7 cellular contexts compared by ENCODE assay signal in the genomic region with DNA sequence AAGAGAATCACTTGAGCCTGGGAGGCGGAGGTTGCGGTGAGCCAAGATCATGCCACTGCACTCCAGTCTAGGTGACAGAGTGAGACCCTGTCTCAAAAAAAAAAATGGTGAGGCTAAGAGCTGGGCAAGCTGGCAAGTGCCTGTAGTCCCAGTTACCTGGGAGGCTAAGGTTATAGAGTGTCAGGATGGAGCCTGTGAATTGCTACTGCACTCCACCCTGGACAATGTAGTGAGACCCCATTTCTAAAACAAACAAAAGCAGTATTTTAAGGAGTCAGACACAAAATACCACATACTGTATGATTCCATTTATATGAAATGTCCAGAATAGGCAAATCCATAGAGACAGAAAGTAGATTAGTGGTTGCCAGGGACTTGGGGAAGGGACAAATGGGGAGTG. TPM values are rescaled to one million over a fixed set of nuclear protein-coding genes. Genes with fewer than 3 reads are reported as not detected.
DNase-seq lines count a peak whose midpoint lies in the region; ATAC-seq and TF ChIP-seq lines count a peak whose summit lies in the region.
"Not testable (repeated sequence)": the region's sequence is repeated elsewhere in the genome, so short reads cannot be mapped to it uniquely, and the experiment has no call there.

No MANE protein-coding gene starts in this region.

- not testable (repeated sequence) for H3K27me3 ChIP-seq in esophagus muscularis mucosa; psoas muscle (ENCODE audit: insufficient read depth in 3 of 3, low read length in 2 of 3)

- not testable (repeated sequence) for DNase-seq in activated CD4-positive, alpha-beta memory T cell treated with anti-CD3 and anti-CD28 coated beads for 36 hours; esophagus muscularis mucosa (ENCODE audit: extremely low spot score); memory B cell (ENCODE audit: low spot score in 2 of 2); psoas muscle; stimulated activated naive B cell treated with anti-CD40 and anti-IgM and Interleukin-4, amounts not matched to agents 10 μg/mL and 1 μg/mL and 100 μg/mL, for 72 hours

- H3K4me1 Mint-ChIP-seq in activated CD4-positive, alpha-beta memory T cell treated with anti-CD3 and anti-CD28 coated beads for 36 hours (ENCODE audit: low read depth): peaks cover 51% of the 10 kb centered on the region
- peaks cover 58% of the 10 kb centered on the region for H3K4me1 Mint-ChIP-seq in activated naive CD4-positive, alpha-beta T cell treated with anti-CD3 and anti-CD28 coated beads, Interleukin-2, amount 50 U/mL, for 24 hours
- H3K4me1 Mint-ChIP-seq in memory B cell: peaks cover 30% of the 10 kb centered on the region
- peaks cover 37 to 77% of the 10 kb centered on the region in 2 donors for H3K4me1 Mint-ChIP-seq in stimulated activated naive B cell treated with anti-CD40 and anti-IgM and Interleukin-4, amounts not matched to agents 10 μg/mL and 1 μg/mL and 100 μg/mL, for 72 hours

- H3K9me3 Mint-ChIP-seq in activated CD4-positive, alpha-beta memory T cell treated with anti-CD3 and anti-CD28 coated beads for 36 hours; activated naive CD4-positive, alpha-beta T cell treated with anti-CD3 and anti-CD28 coated beads, Interleukin-2, amount 50 U/mL, for 24 hours; memory B cell; stimulated activated naive B cell treated with anti-CD40 and anti-IgM and Interleukin-4, amounts not matched to agents 10 μg/mL and 1 μg/mL and 100 μg/mL, for 72 hours: not testable (repeated sequence)

- not testable (repeated sequence) for H3K36me3 Mint-ChIP-seq in activated CD4-positive, alpha-beta memory T cell treated with anti-CD3 and anti-CD28 coated beads for 36 hours; activated naive CD4-positive, alpha-beta T cell treated with anti-CD3 and anti-CD28 coated beads, Interleukin-2, amount 50 U/mL, for 24 hours; memory B cell; stimulated activated naive B cell treated with anti-CD40 and anti-IgM and Interleukin-4, amounts not matched to agents 10 μg/mL and 1 μg/mL and 100 μg/mL, for 72 hours

- not testable (repeated sequence) for ATAC-seq in memory B cell (ENCODE audit: low read depth); psoas muscle; stimulated activated naive B cell treated with anti-CD40 and anti-IgM and Interleukin-4, amounts not matched to agents 10 μg/mL and 1 μg/mL and 100 μg/mL, for 72 hours (replicated peaks)

- not testable (repeated sequence) for H3K27ac ChIP-seq in HEK293 (ENCODE audit: extremely low read depth, low read depth, low read length)
- H3K27ac ChIP-seq in esophagus muscularis mucosa (replicated peaks in 1 of 4) (peak overlapping the region; percentile 96 to 98 (median 96)), psoas muscle (peak overlapping the region; percentile 97)

- H3K36me3 ChIP-seq in HEK293 (ENCODE audit: control insufficient read depth in 2 of 2, insufficient read depth in 1 of 2, low read length in 2 of 2); esophagus muscularis mucosa; psoas muscle (ENCODE audit: insufficient read depth in 1 of 2, low read depth in 1 of 2): not testable (repeated sequence)

- H3K4me3 Mint-ChIP-seq in activated CD4-positive, alpha-beta memory T cell treated with anti-CD3 and anti-CD28 coated beads for 36 hours; activated naive CD4-positive, alpha-beta T cell treated with anti-CD3 and anti-CD28 coated beads, Interleukin-2, amount 50 U/mL, for 24 hours; memory B cell; stimulated activated naive B cell treated with anti-CD40 and anti-IgM and Interleukin-4, amounts not matched to agents 10 μg/mL and 1 μg/mL and 100 μg/mL, for 72 hours: not testable (repeated sequence)

- TF ChIP-seq POLR2A in esophagus muscularis mucosa (IDR thresholded peaks at IDR 0.05; ENCODE audit: low read depth): not testable (repeated sequence)

- 100% methylated on average over 2 of the region's 2 CpGs for WGBS in esophagus muscularis mucosa
- WGBS in psoas muscle, 3 donors: 78 to 89% (median 79%) methylated on average over 2 of the region's 2 CpGs

- CTCF ChIA-PET in HEK293 (lab: Yijun Ruan, JAX): interaction anchor here (1.4 kb wide), 1 partner anchor 14 kb away, joined by 3 read pairs; no protein-coding TSS in a partner anchor
- CTCF ChIA-PET in activated CD4-positive, alpha-beta memory T cell treated with anti-CD3 and anti-CD28 coated beads for 36 hours (lab: Charles Lee): interaction anchor here (4.9 kb wide), 1 partner anchor 14 kb away, joined by 48 read pairs; no protein-coding TSS in a partner anchor

- not testable (repeated sequence) for TF ChIP-seq CTCF in HEK293 (tag by site-specific recombination; IDR thresholded peaks at IDR 0.05); esophagus muscularis mucosa (IDR thresholded peaks at IDR 0.05); psoas muscle (IDR thresholded peaks at IDR 0.05)

- POLR2A ChIA-PET in HEK293 (lab: Yijun Ruan, JAX); activated CD4-positive, alpha-beta memory T cell treated with anti-CD3 and anti-CD28 coated beads for 36 hours (lab: Charles Lee): not testable (repeated sequence)

- not testable (repeated sequence) for H3K4me3 ChIP-seq in HEK293 (ENCODE audit: low read depth, low read length); esophagus muscularis mucosa; psoas muscle

- peak overlapping the region; percentile 20 for H3K27ac Mint-ChIP-seq in activated CD4-positive, alpha-beta memory T cell treated with anti-CD3 and anti-CD28 coated beads for 36 hours
- peak overlapping the region; percentile 68 for H3K27ac Mint-ChIP-seq in activated naive CD4-positive, alpha-beta T cell treated with anti-CD3 and anti-CD28 coated beads, Interleukin-2, amount 50 U/mL, for 24 hours
- H3K27ac Mint-ChIP-seq in memory B cell: peak overlapping the region; percentile 33
- peak overlapping the region; percentile 26 for H3K27ac Mint-ChIP-seq in stimulated activated naive B cell treated with anti-CD40 and anti-IgM and Interleukin-4, amounts not matched to agents 10 μg/mL and 1 μg/mL and 100 μg/mL, for 72 hours

- not testable (repeated sequence) for H3K9me3 ChIP-seq in HEK293 (ENCODE audit: control insufficient read depth, insufficient read depth, low read depth, low read length); esophagus muscularis mucosa; psoas muscle

- not testable (repeated sequence) for H3K27me3 Mint-ChIP-seq in activated CD4-positive, alpha-beta memory T cell treated with anti-CD3 and anti-CD28 coated beads for 36 hours; activated naive CD4-positive, alpha-beta T cell treated with anti-CD3 and anti-CD28 coated beads, Interleukin-2, amount 50 U/mL, for 24 hours; memory B cell; stimulated activated naive B cell treated with anti-CD40 and anti-IgM and Interleukin-4, amounts not matched to agents 10 μg/mL and 1 μg/mL and 100 μg/mL, for 72 hours

- not testable (repeated sequence) for H3K4me1 ChIP-seq in HEK293 (ENCODE audit: control insufficient read depth, insufficient read depth, low read length)
- peaks cover 38 to 54% (median 52%) of the 10 kb centered on the region in 4 donors for H3K4me1 ChIP-seq in esophagus muscularis mucosa
- H3K4me1 ChIP-seq in psoas muscle: peaks cover 39% of the 10 kb centered on the region

- intact Hi-C loops in activated CD4-positive, alpha-beta memory T cell treated with anti-CD3 and anti-CD28 coated beads for 36 hours (cut with micrococcal nuclease): loop anchor here (10.0 kb wide), 1 partner anchor 592 kb away; the partner anchor contains the start of genes ANKRD13A and GIT2
- intact Hi-C loops in esophagus muscularis mucosa (cut with DNase I): not testable (repeated sequence)
- intact Hi-C loops in psoas muscle (cut with DNase I): loop anchor here in 1 of 2 donors (5.0 kb wide), 1 partner anchor 50 kb away; no protein-coding TSS in a partner anchor

- TF ChIP-seq EP300 in esophagus muscularis mucosa (IDR thresholded peaks at IDR 0.05): not testable (repeated sequence)

TF ChIP-seq in HEK293, 187 proteins besides CTCF, POLR2A, EP300 and RAD21:
- peak; percentile 62; the same call in 1 of the 2 replicates for TF ChIP-seq ZNF121 (tag by site-specific recombination; IDR thresholded peaks at IDR 0.05)

RNA-seq across cellular contexts. Expression of gene PPTC7, which starts 4.0 kb away (rescaled TPM):
- 10 to 100 TPM; 36.9 to 37.0 TPM for total RNA-seq in activated CD4-positive, alpha-beta memory T cell treated with anti-CD3 and anti-CD28 coated beads for 36 hours
- total RNA-seq in esophagus muscularis mucosa (10 to 100 TPM; 36.6 to 55.6 (median 53.2) TPM), psoas muscle (100 to 1,000 TPM in 2 of 4 donors, 10 to 100 TPM in 2; 61.1 to 213 (median 86.7) TPM)
- polyA plus RNA-seq in psoas muscle: 100 to 1,000 TPM in 1 of 3 donors, 10 to 100 TPM in 2; 54.6 to 134 (median 65.4) TPM

RNA-seq across cellular contexts. Expression of gene TCTN1, which starts 26.8 kb away (rescaled TPM):
- total RNA-seq in activated CD4-positive, alpha-beta memory T cell treated with anti-CD3 and anti-CD28 coated beads for 36 hours: 1 to 10 TPM; 6.4 to 7.6 TPM
- total RNA-seq in esophagus muscularis mucosa (10 to 100 TPM; 17.4 to 26.2 (median 21.4) TPM), psoas muscle (10 to 100 TPM in 3 of 4 donors, 1 to 10 TPM in 1; 8.6 to 23.5 (median 12.7) TPM)
- 10 to 100 TPM in 2 of 3 donors, 1 to 10 TPM in 1; 4.0 to 24.7 (median 12.1) TPM for polyA plus RNA-seq in psoas muscle
